In genomic region chr1:180229483-180230415, GRCh38 we compare ENCODE assay signal across 8 cellular contexts. TPM values are rescaled to one million over a fixed set of nuclear protein-coding genes. Genes with fewer than 3 reads are reported as not detected.
A peak's percentile ranks its signal among the peaks of the same experiment; 100 is the strongest.
DNase-seq lines count a peak whose midpoint lies in the region; ATAC-seq, FAIRE-seq and TF ChIP-seq lines count a peak whose summit lies in the region.

Gene LHX4, plus strand, starts transcription at chr1:180230264. Its CDS starts 266 bp downstream, at chr1:180230530.

- H3K4me1 ChIP-seq in ACC112 (ENCODE audit: control insufficient read depth, insufficient read depth, low read length, unreplicated experiment), result no peaks in the 10 kb centered on the region
- H3K4me1 ChIP-seq in Karpas-422 (ENCODE audit: low read length), result peaks cover 16% of the 10 kb centered on the region
- H3K4me1 ChIP-seq in H1 (replicated peaks in 1 of 4; ENCODE audit: control insufficient read depth in 3 of 4, insufficient read depth in 4 of 4, low read length in 3 of 4), result peaks cover 13 to 33% (median 22%) of the 10 kb centered on the region in 4 experiments
- peaks cover 34% of the 10 kb centered on the region for H3K4me1 ChIP-seq in mucosa of descending colon (ENCODE audit: low read depth)

- no peak within 1 kb of the TSS for H3K4ac ChIP-seq in H1 (replicated peaks; ENCODE audit: insufficient read length, low read depth, low read length)

- no peak within 1 kb of the TSS for H3K27ac ChIP-seq in ACC112 (ENCODE audit: low read depth, low read length)
- H3K27ac ChIP-seq in Karpas-422 (ENCODE audit: low read length), result no peak within 1 kb of the TSS
- H3K27ac ChIP-seq in H1 (ENCODE audit: low read depth, low read length), result no peak within 1 kb of the TSS

- TF ChIP-seq RAD21 in H1 (IDR thresholded peaks at IDR 0.05 in 1 of 2, conservative IDR thresholded peaks at IDR 0.05 in 1 of 2; ENCODE audit: low read depth in 2 of 2, low read length in 2 of 2), result no peak

- peak within 1 kb of the TSS; percentile 88; the same call in 1 of the 2 replicates for H2BK15ac ChIP-seq in H1 (ENCODE audit: low read length)

- no peak within 1 kb of the TSS for H4K5ac ChIP-seq in H1 (ENCODE audit: insufficient read length, low read depth, low read length)

- no peak for TF ChIP-seq POLR2A in GM12892 (IDR thresholded peaks at IDR 0.05; ENCODE audit: low read depth, low read length)
- TF ChIP-seq POLR2A in H1 (IDR thresholded peaks at IDR 0.05; ENCODE audit: control extremely low read depth in 1 of 2, low read depth in 2 of 2, low read length in 2 of 2), result no peak

- H2AK5ac ChIP-seq in H1 (ENCODE audit: low read depth, low read length), result no peak within 1 kb of the TSS

- POLR2A ChIA-PET in H1 (lab: Charles Lee; ENCODE audit: partially characterized antibody), result interaction anchor here (1.4 to 3.9 kb wide), 7 partner anchors 8 to 31 kb away, joined by 4 to 29 read pairs (median 7); no protein-coding TSS in a partner anchor

- peak within 1 kb of the TSS; percentile 48 for H4K91ac ChIP-seq in H1 (replicated peaks; ENCODE audit: insufficient read length, low read length)

- TF ChIP-seq CTCF in H1 (IDR thresholded peaks at IDR 0.05; ENCODE audit: control extremely low read depth in 1 of 3, insufficient read depth in 1 of 3, low read depth in 1 of 3, low read length in 3 of 3) (no peak), mucosa of descending colon (IDR thresholded peaks at IDR 0.05) (no peak)

- H3K36me3 ChIP-seq in ACC112 (ENCODE audit: insufficient read depth, low read length) (no peaks in the 10 kb centered on the region), Karpas-422 (ENCODE audit: insufficient read depth, low read length) (no peaks in the 10 kb centered on the region), H1 (ENCODE audit: control insufficient read depth in 2 of 4, insufficient read depth in 4 of 4, low read length in 3 of 4) (no peaks in the 10 kb centered on the region; a peak in 1 of 8 replicates), mucosa of descending colon (ENCODE audit: low read depth) (no peaks in the 10 kb centered on the region)

- peak within 1 kb of the TSS; percentile 73 for H3K4me3 ChIP-seq in ACC112 (ENCODE audit: low read depth, low read length)
- H3K4me3 ChIP-seq in Karpas-422 (ENCODE audit: low read length), result peak within 1 kb of the TSS; percentile 71
- peak within 1 kb of the TSS; percentile 45 to 71 (median 62) for H3K4me3 ChIP-seq in H1 (ENCODE audit: extremely low read depth in 1 of 4, insufficient read depth in 2 of 4, low read depth in 3 of 4, low read length in 4 of 4)
- H3K4me3 ChIP-seq in mucosa of descending colon, result no peak within 1 kb of the TSS

- H3K9ac ChIP-seq in Karpas-422 (ENCODE audit: low read length) (peak within 1 kb of the TSS; percentile 70), H1 (replicated peaks in 1 of 4; ENCODE audit: extremely low read depth in 1 of 4, low read depth in 3 of 4, low read length in 3 of 4) (peak within 1 kb of the TSS; percentile 3 to 55 (median 27); a peak in 5 of 7 replicates)

- H3K27me3 ChIP-seq in ACC112 (ENCODE audit: insufficient read depth, low read length), result peaks cover 93% of the 10 kb centered on the region
- no peaks in the 10 kb centered on the region for H3K27me3 ChIP-seq in Karpas-422 (ENCODE audit: low read length)
- H3K27me3 ChIP-seq in H1 (replicated peaks in 1 of 4; ENCODE audit: control insufficient read depth in 3 of 4, extremely low read depth in 1 of 4, insufficient read depth in 3 of 4, low read length in 3 of 4), result peaks cover 39 to 73% (median 59%) of the 10 kb centered on the region in 4 experiments

- DNase-seq in GM12892 (ENCODE audit: insufficient read length) (peak; percentile 59), Karpas-422 (peak; percentile 77), SW480 (ENCODE audit: low spot score) (peak; percentile 78), H1 (ENCODE audit: low read depth in 1 of 2, low spot score in 2 of 2) (peak in 1 of 2 experiments; percentile 85), mucosa of descending colon (peak in 1 of 3 donors; percentile 50)

- ATAC-seq in mucosa of descending colon (peak; percentile 47), GM21526 (IDR thresholded peaks at IDR 0.05; ENCODE audit: low FRiP score, unreplicated experiment) (no peak), GM18520 (IDR thresholded peaks at IDR 0.05; ENCODE audit: unreplicated experiment) (no peak)

- H3K14ac ChIP-seq in H1 (ENCODE audit: insufficient read length), result no peak within 1 kb of the TSS

- peaks cover 2% of the 10 kb centered on the region; the same call in 1 of the 2 replicates for H3K79me1 ChIP-seq in H1 (ENCODE audit: low read depth, low read length)

- H3K9me3 ChIP-seq in Karpas-422 (ENCODE audit: low read length) (no peaks in the 10 kb centered on the region), H1 (ENCODE audit: insufficient read depth in 2 of 2, low read depth in 1 of 2, low read length in 1 of 2) (peaks cover 0 to 4% of the 10 kb centered on the region in 2 experiments; a peak in 1 of 4 replicates), mucosa of descending colon (no peaks in the 10 kb centered on the region)

- no peak within 1 kb of the TSS for H2BK120ac ChIP-seq in H1 (replicated peaks; ENCODE audit: low read depth, low read length)

- peak within 1 kb of the TSS; percentile 90 for H3K18ac ChIP-seq in H1 (ENCODE audit: extremely low read depth, low read length)

- WGBS in H1 (ENCODE audit: extremely low coverage in 1 of 2, insufficient coverage in 1 of 2, insufficient read length in 1 of 2, insufficient replicate concordance in 2 of 2, low coverage in 1 of 2, low lambda C conversion rate in 2 of 2, missing lambda C conversion rate in 1 of 2), 2 experiments, result 4% methylated on average over 25 of the region's 105 CpGs; no CpG with 5 or more reads in 1 of the 2 experiments

- no peak for TF ChIP-seq EP300 in H1 (IDR thresholded peaks at IDR 0.05; ENCODE audit: borderline replicate concordance in 1 of 2, low read depth in 2 of 2, low read length in 2 of 2)

- H3K9me2 ChIP-seq in Karpas-422 (replicated peaks; ENCODE audit: insufficient read depth, low read length), result no peaks in the 10 kb centered on the region

- intact Hi-C loops in mucosa of descending colon (cut with DNase I, micrococcal nuclease), result no loop called here

- CTCF ChIA-PET in H1 (lab: Charles Lee; ENCODE audit: partially characterized antibody), result interaction anchor here (0.9 to 6.9 kb wide), 5 partner anchors 10 to 44 kb away, joined by 4 to 65 read pairs (median 16); no protein-coding TSS in a partner anchor

- peak within 1 kb of the TSS; percentile 76; the same call in 1 of the 2 replicates for H4K8ac ChIP-seq in H1 (ENCODE audit: extremely low read depth, insufficient read depth, low read length)

- no peak within 1 kb of the TSS for H3K23ac ChIP-seq in H1 (ENCODE audit: insufficient read length)

- peak within 1 kb of the TSS; percentile 61; the same call in 1 of the 2 replicates for H2BK20ac ChIP-seq in H1 (ENCODE audit: low read length)

- FAIRE-seq in GM12892 (lab: Jason Lieb, UNC), result no peak
- FAIRE-seq in H1 (lab: Jason Lieb, UNC), result no peak

- H3K4me2 ChIP-seq in Karpas-422 (ENCODE audit: low read depth, low read length, poor library complexity, severe bottlenecking) (peak within 1 kb of the TSS; percentile 93), H1 (ENCODE audit: insufficient read depth in 1 of 2, low read depth in 2 of 2, low read length in 2 of 2) (peak within 1 kb of the TSS; percentile 91 to 92)

- peak within 1 kb of the TSS; percentile 94; the same call in 1 of the 2 replicates for H2BK12ac ChIP-seq in H1 (ENCODE audit: low read depth, low read length)

- H2AFZ ChIP-seq in ACC112 (ENCODE audit: low read length, unreplicated experiment), result no peak within 1 kb of the TSS
- peak within 1 kb of the TSS; percentile 93 for H2AFZ ChIP-seq in Karpas-422 (ENCODE audit: low read length)
- 0 out of 2 replicates have a peak within 1 kb of the TSS, but pooled peaks have one; percentile 2 for H2AFZ ChIP-seq in H1 (ENCODE audit: low read length)

- H3K79me2 ChIP-seq in ACC112 (ENCODE audit: control insufficient read depth, insufficient read depth, low read length, unreplicated experiment) (no peaks in the 10 kb centered on the region), Karpas-422 (ENCODE audit: low read length) (no peaks in the 10 kb centered on the region), H1 (ENCODE audit: control insufficient read depth in 1 of 2, insufficient read depth in 2 of 2, low read length in 2 of 2) (no peaks in the 10 kb centered on the region)

- peaks cover 30% of the 10 kb centered on the region; the same call in 1 of the 2 replicates for H3K23me2 ChIP-seq in H1 (ENCODE audit: low read depth, low read length)

- no peak within 1 kb of the TSS for H3K56ac ChIP-seq in H1 (replicated peaks; ENCODE audit: insufficient read length, low read depth, low read length)

- peak within 1 kb of the TSS; percentile 75; the same call in 1 of the 2 replicates for H2BK5ac ChIP-seq in H1 (ENCODE audit: low read depth, low read length)

- H4K20me1 ChIP-seq in Karpas-422 (ENCODE audit: insufficient read depth, low read depth, low read length) (no peaks in the 10 kb centered on the region), H1 (replicated peaks in 1 of 2; ENCODE audit: control insufficient read depth in 1 of 2, insufficient read depth in 2 of 2, low read length in 2 of 2) (peaks cover 0 to 13% of the 10 kb centered on the region in 2 experiments)

TF ChIP-seq in H1, 55 proteins besides CTCF, POLR2A, EP300 and RAD21 (continues in another document):
- TF ChIP-seq TEAD4 (IDR thresholded peaks at IDR 0.05; ENCODE audit: low read depth, low read length), result no peak
- peak; percentile 32; the same call in 1 of the 2 replicates for TF ChIP-seq TBP (IDR thresholded peaks at IDR 0.05; ENCODE audit: low read depth, low read length)
- TF ChIP-seq FOSL1 (IDR thresholded peaks at IDR 0.05; ENCODE audit: insufficient read depth, low read depth, low read length), result no peak
- peak; percentile 25; the same call in 1 of the 2 replicates for TF ChIP-seq E2F6 (IDR thresholded peaks at IDR 0.05)
- no peak for TF ChIP-seq CHD2 (IDR thresholded peaks at IDR 0.05; ENCODE audit: low read length)

RNA-seq across cellular contexts. Expression of gene LHX4, which starts in this region (rescaled TPM):
- polyA plus RNA-seq in GM12892 (2012; ENCODE audit: missing spikeins), result 1.3 TPM
- not detected in 2 replicates for total RNA-seq in Karpas-422 (2014; rRNA removed; shearing (Covaris generic); ENCODE audit: low replicate concordance)
- 4.9 and 5.7 TPM in 2 replicates for total RNA-seq in H1 (2021; fragmentation: NEBNext Ultra II Directional; extraction: Animal tissue kit (Norgen Biotek cat#: 25700))
- 0.80 and 0.85 TPM in 2 replicates for polyA plus RNA-seq in H1 (2011; rRNA removed)
- 1.6 TPM for polyA plus RNA-seq in H1 (2011; cell fraction: cytosol; rRNA removed)
- polyA plus RNA-seq in H1 (2011; cell fraction: nucleus; rRNA removed), result 3.3 TPM
- 1.7 to 3.9 TPM (median 2.8 TPM) in 4 replicates for polyA plus RNA-seq in H1 (2012, experiment 1 of 2)
- 1.1 TPM for polyA plus RNA-seq in H1 (2012, experiment 2 of 2)
- 1.1 TPM for polyA plus RNA-seq in H1 (2013, experiment 1 of 2)
- polyA plus RNA-seq in H1 (2013, experiment 2 of 2), result 0.96 TPM
- 2.1 and 3.0 TPM in 2 replicates for polyA minus RNA-seq in H1 (2011; rRNA and poly(A)+ RNA removed)
- polyA minus RNA-seq in H1 (2011; cell fraction: cytosol; rRNA and poly(A)+ RNA removed), result 2.3 TPM
- 3.0 TPM for polyA minus RNA-seq in H1 (2011; cell fraction: nucleus; rRNA and poly(A)+ RNA removed)
- total RNA-seq in mucosa of descending colon, result 1 to 10 TPM in 1 of 3 donors, under 1 TPM in 2; 0.41 to 2.5 (median 0.89) TPM

Comparison
In these comparisons a context has a peak if more than half of its experiments do, and no peak if none do; other contexts are left out.
1. Peak in DNase-seq, H3K4me3 ChIP-seq, H3K9ac ChIP-seq and H3K4me2 ChIP-seq in Karpas-422; RNA of the gene not detected or under 1 TPM.